ENCODE assay signal across 1 cellular context in the genomic region with DNA sequence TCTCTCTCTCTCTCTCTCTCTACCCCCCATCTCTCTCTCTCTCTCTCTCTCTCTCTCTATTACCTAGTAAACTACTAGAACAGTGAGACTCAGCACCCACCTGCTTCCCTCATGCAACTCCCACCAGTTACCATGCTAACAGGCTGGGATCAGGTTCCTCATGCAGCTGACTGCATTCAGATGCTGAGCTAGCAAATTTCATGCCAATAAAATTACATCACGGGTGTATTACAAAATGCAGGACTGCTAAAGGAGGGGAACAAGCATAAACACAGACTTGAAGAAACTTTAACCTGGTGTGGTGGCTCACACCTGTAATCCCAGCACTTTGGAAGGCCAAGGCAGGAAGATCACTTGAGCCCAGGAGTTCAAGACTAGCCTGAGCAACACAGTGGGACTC.
TF ChIP-seq lines count a peak whose summit lies in the region.

No MANE protein-coding gene starts in this region.

TF ChIP-seq in WTC11, 78 proteins besides CTCF, POLR2A, EP300 and RAD21:
- TF ChIP-seq, protein P1, sequence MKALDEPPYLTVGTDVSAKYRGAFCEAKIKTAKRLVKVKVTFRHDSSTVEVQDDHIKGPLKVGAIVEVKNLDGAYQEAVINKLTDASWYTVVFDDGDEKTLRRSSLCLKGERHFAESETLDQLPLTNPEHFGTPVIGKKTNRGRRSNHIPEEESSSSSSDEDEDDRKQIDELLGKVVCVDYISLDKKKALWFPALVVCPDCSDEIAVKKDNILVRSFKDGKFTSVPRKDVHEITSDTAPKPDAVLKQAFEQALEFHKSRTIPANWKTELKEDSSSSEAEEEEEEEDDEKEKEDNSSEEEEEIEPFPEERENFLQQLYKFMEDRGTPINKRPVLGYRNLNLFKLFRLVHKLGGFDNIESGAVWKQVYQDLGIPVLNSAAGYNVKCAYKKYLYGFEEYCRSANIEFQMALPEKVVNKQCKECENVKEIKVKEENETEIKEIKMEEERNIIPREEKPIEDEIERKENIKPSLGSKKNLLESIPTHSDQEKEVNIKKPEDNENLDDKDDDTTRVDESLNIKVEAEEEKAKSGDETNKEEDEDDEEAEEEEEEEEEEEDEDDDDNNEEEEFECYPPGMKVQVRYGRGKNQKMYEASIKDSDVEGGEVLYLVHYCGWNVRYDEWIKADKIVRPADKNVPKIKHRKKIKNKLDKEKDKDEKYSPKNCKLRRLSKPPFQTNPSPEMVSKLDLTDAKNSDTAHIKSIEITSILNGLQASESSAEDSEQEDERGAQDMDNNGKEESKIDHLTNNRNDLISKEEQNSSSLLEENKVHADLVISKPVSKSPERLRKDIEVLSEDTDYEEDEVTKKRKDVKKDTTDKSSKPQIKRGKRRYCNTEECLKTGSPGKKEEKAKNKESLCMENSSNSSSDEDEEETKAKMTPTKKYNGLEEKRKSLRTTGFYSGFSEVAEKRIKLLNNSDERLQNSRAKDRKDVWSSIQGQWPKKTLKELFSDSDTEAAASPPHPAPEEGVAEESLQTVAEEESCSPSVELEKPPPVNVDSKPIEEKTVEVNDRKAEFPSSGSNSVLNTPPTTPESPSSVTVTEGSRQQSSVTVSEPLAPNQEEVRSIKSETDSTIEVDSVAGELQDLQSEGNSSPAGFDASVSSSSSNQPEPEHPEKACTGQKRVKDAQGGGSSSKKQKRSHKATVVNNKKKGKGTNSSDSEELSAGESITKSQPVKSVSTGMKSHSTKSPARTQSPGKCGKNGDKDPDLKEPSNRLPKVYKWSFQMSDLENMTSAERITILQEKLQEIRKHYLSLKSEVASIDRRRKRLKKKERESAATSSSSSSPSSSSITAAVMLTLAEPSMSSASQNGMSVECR (CRISPR knock-in tag; IDR thresholded peaks at IDR 0.05; ENCODE audit: borderline replicate concordance) = no peak
- TF ChIP-seq, protein P2, sequence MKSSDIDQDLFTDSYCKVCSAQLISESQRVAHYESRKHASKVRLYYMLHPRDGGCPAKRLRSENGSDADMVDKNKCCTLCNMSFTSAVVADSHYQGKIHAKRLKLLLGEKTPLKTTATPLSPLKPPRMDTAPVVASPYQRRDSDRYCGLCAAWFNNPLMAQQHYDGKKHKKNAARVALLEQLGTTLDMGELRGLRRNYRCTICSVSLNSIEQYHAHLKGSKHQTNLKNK (CRISPR knock-in tag; IDR thresholded peaks at IDR 0.05) = no peak
- TF ChIP-seq SMAD3 (CRISPR knock-in tag; IDR thresholded peaks at IDR 0.05; ENCODE audit: borderline replicate concordance) (no peak), SOX15 (CRISPR knock-in tag; IDR thresholded peaks at IDR 0.05) (no peak), MXD4 (CRISPR knock-in tag; IDR thresholded peaks at IDR 0.05; ENCODE audit: borderline replicate concordance) (no peak), FOXK1 (CRISPR knock-in tag; IDR thresholded peaks at IDR 0.05) (no peak), FOXP1 (CRISPR knock-in tag; IDR thresholded peaks at IDR 0.05; ENCODE audit: borderline replicate concordance) (no peak), NR3C1 (CRISPR knock-in tag; conservative IDR thresholded peaks at IDR 0.05; ENCODE audit: low read depth) (no peak), ZNF263 (CRISPR knock-in tag; IDR thresholded peaks at IDR 0.05; ENCODE audit: low read depth) (no peak), TCF7 (CRISPR knock-in tag; IDR thresholded peaks at IDR 0.05; ENCODE audit: low read depth) (no peak), ZNF423 (CRISPR knock-in tag; IDR thresholded peaks at IDR 0.05) (no peak), ZBTB21 (CRISPR knock-in tag; IDR thresholded peaks at IDR 0.05; ENCODE audit: borderline replicate concordance) (no peak)
- TF ChIP-seq, protein P3, sequence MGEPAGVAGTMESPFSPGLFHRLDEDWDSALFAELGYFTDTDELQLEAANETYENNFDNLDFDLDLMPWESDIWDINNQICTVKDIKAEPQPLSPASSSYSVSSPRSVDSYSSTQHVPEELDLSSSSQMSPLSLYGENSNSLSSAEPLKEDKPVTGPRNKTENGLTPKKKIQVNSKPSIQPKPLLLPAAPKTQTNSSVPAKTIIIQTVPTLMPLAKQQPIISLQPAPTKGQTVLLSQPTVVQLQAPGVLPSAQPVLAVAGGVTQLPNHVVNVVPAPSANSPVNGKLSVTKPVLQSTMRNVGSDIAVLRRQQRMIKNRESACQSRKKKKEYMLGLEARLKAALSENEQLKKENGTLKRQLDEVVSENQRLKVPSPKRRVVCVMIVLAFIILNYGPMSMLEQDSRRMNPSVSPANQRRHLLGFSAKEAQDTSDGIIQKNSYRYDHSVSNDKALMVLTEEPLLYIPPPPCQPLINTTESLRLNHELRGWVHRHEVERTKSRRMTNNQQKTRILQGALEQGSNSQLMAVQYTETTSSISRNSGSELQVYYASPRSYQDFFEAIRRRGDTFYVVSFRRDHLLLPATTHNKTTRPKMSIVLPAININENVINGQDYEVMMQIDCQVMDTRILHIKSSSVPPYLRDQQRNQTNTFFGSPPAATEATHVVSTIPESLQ (CRISPR knock-in tag; IDR thresholded peaks at IDR 0.05) = no peak
